7 cellular contexts compared by ENCODE assay signal in genomic region chr9:5628183-5628529, GRCh38. TPM values are rescaled to one million over a fixed set of nuclear protein-coding genes. Genes with fewer than 3 reads are reported as not detected.
DNase-seq lines count a peak whose midpoint lies in the region; ATAC-seq and TF ChIP-seq lines count a peak whose summit lies in the region.

No MANE protein-coding gene starts in this region.

- H3K36me3 Mint-ChIP-seq in activated B cell treated with CpG ODN at 0.5 μM for 24 hours (ENCODE audit: low read depth): peaks cover 36% of the 10 kb centered on the region
- H3K36me3 Mint-ChIP-seq in stimulated activated effector memory CD8-positive, alpha-beta T cell treated with anti-CD3 and anti-CD28 coated beads, Interleukin-12 subunit alpha, Interleukin-12 subunit beta, amount 100 ng/mL, for 72 hours: peaks cover 33% of the 10 kb centered on the region

- peak overlapping the region; percentile 91 for H3K4me3 Mint-ChIP-seq in activated B cell treated with CpG ODN at 0.5 μM for 24 hours
- peak overlapping the region; percentile 99 for H3K4me3 Mint-ChIP-seq in stimulated activated effector memory CD8-positive, alpha-beta T cell treated with anti-CD3 and anti-CD28 coated beads, Interleukin-12 subunit alpha, Interleukin-12 subunit beta, amount 100 ng/mL, for 72 hours

- CTCF ChIA-PET in HEK293 (lab: Yijun Ruan, JAX): interaction anchor here (2.2 kb wide), 1 partner anchor 28 kb away, joined by 7 read pairs; no protein-coding TSS in a partner anchor
- CTCF ChIA-PET in activated B cell treated with CpG ODN at 0.5 μM for 24 hours (lab: Charles Lee): interaction anchor here (1.0 to 3.1 kb wide), 8 partner anchors 17 to 190 kb away, joined by 3 to 19 read pairs (median 5); partner anchors contain the start of genes CD274 and PLGRKT

- intact Hi-C loops in activated B cell treated with CpG ODN at 0.5 μM for 24 hours (cut with micrococcal nuclease): loop anchor here (1.0 to 10.0 kb wide), 8 partner anchors 27 to 1127 kb away; partner anchors contain the start of genes ERMP1, JAK2, KDM4C and UHRF2

- H3K4me3 ChIP-seq in HEK293 (ENCODE audit: low read depth, low read length) (peak overlapping the region; percentile 70), iPS DF 6.9 (ENCODE audit: low read length) (peak overlapping the region; percentile 95; the same call in 1 of the 2 replicates)

- POLR2A ChIA-PET in HEK293 (lab: Yijun Ruan, JAX): interaction anchor here (0.5 to 1.5 kb wide), 19 partner anchors 9 to 643 kb away, joined by 3 to 16 read pairs (median 3); partner anchors contain the start of genes JAK2 and PLGRKT
- POLR2A ChIA-PET in activated B cell treated with CpG ODN at 0.5 μM for 24 hours (lab: Charles Lee): interaction anchor here (0.7 to 3.8 kb wide), 40 partner anchors 8 to 1130 kb away, joined by 3 to 131 read pairs (median 6); partner anchors contain the start of genes AK3, CD274, CDC37L1 and ERMP1

- H3K9me3 Mint-ChIP-seq in activated B cell treated with CpG ODN at 0.5 μM for 24 hours: no peaks in the 10 kb centered on the region
- no peaks in the 10 kb centered on the region for H3K9me3 Mint-ChIP-seq in stimulated activated effector memory CD8-positive, alpha-beta T cell treated with anti-CD3 and anti-CD28 coated beads, Interleukin-12 subunit alpha, Interleukin-12 subunit beta, amount 100 ng/mL, for 72 hours

- no peaks in the 10 kb centered on the region for H3K27me3 Mint-ChIP-seq in activated B cell treated with CpG ODN at 0.5 μM for 24 hours

- peaks cover 78% of the 10 kb centered on the region for H3K4me1 Mint-ChIP-seq in activated B cell treated with CpG ODN at 0.5 μM for 24 hours
- peaks cover 47% of the 10 kb centered on the region for H3K4me1 Mint-ChIP-seq in stimulated activated effector memory CD8-positive, alpha-beta T cell treated with anti-CD3 and anti-CD28 coated beads, Interleukin-12 subunit alpha, Interleukin-12 subunit beta, amount 100 ng/mL, for 72 hours

- peak overlapping the region; percentile 100 for H3K27ac Mint-ChIP-seq in activated B cell treated with CpG ODN at 0.5 μM for 24 hours
- H3K27ac Mint-ChIP-seq in stimulated activated effector memory CD8-positive, alpha-beta T cell treated with anti-CD3 and anti-CD28 coated beads, Interleukin-12 subunit alpha, Interleukin-12 subunit beta, amount 100 ng/mL, for 72 hours: peak overlapping the region; percentile 92

- H3K27ac ChIP-seq in HEK293 (ENCODE audit: extremely low read depth, low read depth, low read length) (peak overlapping the region; percentile 81; the same call in 1 of the 2 replicates), iPS DF 6.9 (ENCODE audit: low read length) (no peak overlapping the region)

- H3K9me3 ChIP-seq in HEK293 (ENCODE audit: control insufficient read depth, insufficient read depth, low read depth, low read length) (no peaks in the 10 kb centered on the region), iPS DF 6.9 (ENCODE audit: control insufficient read depth, insufficient read depth, low read length) (no peaks in the 10 kb centered on the region)

- WGBS in iPS DF 6.9 (ENCODE audit: insufficient coverage, insufficient read length): no CpG with 5 or more reads among the region's 7 CpGs

- no peaks in the 10 kb centered on the region for H3K36me3 ChIP-seq in HEK293 (ENCODE audit: control insufficient read depth in 2 of 2, insufficient read depth in 1 of 2, low read length in 2 of 2)
- no peaks in the 10 kb centered on the region for H3K36me3 ChIP-seq in iPS DF 6.9 (ENCODE audit: control insufficient read depth, insufficient read depth, low read length)

- H3K4me1 ChIP-seq in HEK293 (ENCODE audit: control insufficient read depth, insufficient read depth, low read length) (peaks cover 2% of the 10 kb centered on the region; the same call in 1 of the 2 replicates), iPS DF 6.9 (ENCODE audit: control insufficient read depth, insufficient read depth, low read length) (0 out of 2 replicates have a peak, but pooled peaks cover 2% of the 10 kb centered on the region)

- TF ChIP-seq CTCF in HEK293 (tag by site-specific recombination; IDR thresholded peaks at IDR 0.05) (no peak), activated B cell treated with CpG ODN at 0.5 μM for 24 hours (IDR thresholded peaks at IDR 0.05) (no peak)

- no peaks in the 10 kb centered on the region for H3K27me3 ChIP-seq in iPS DF 6.9 (ENCODE audit: control insufficient read depth, insufficient read depth, low read length)

- DNase-seq in activated B cell treated with CpG ODN at 0.5 μM for 24 hours (no peak), iPS DF 6.9 (ENCODE audit: low read depth, low spot score) (no peak), OCI-M1 (lab: John Stamatoyannopoulos, UW) (no peak), DMS 273 (lab: John Stamatoyannopoulos, UW; ENCODE audit: unreplicated experiment) (no peak)
- DNase-seq in stimulated activated effector memory CD8-positive, alpha-beta T cell treated with anti-CD3 and anti-CD28 coated beads, Interleukin-12 subunit alpha, Interleukin-12 subunit beta, amount 100 ng/mL, for 72 hours (ENCODE audit: low spot score in 2 of 2): no peak

- ATAC-seq in activated B cell treated with CpG ODN at 0.5 μM for 24 hours (ENCODE audit: low read depth) (no peak), GM18870 (IDR thresholded peaks at IDR 0.05; ENCODE audit: unreplicated experiment) (no peak)
- no peak for ATAC-seq in stimulated activated effector memory CD8-positive, alpha-beta T cell treated with anti-CD3 and anti-CD28 coated beads, Interleukin-12 subunit alpha, Interleukin-12 subunit beta, amount 100 ng/mL, for 72 hours

TF ChIP-seq in HEK293, 187 proteins besides CTCF, POLR2A, EP300 and RAD21:
- peak; percentile 37; the same call in 1 of the 2 replicates for TF ChIP-seq ZBTB17 (tag by site-specific recombination; IDR thresholded peaks at IDR 0.05)
- TF ChIP-seq ZNF692 (tag by site-specific recombination; IDR thresholded peaks at IDR 0.05): no peak

RNA-seq across cellular contexts. Expression of gene RIC1, which starts 0.8 kb away (rescaled TPM):
- 68.1 and 85.0 TPM in 2 replicates for total RNA-seq in activated B cell treated with CpG ODN at 0.5 μM for 24 hours
